ENCODE assay signal across 8 cellular contexts in genomic region chr5:160105686-160106085, GRCh38. TPM values are rescaled to one million over a fixed set of nuclear protein-coding genes. Genes with fewer than 3 reads are reported as not detected.
DNase-seq lines count a peak whose midpoint lies in the region; ATAC-seq, FAIRE-seq and TF ChIP-seq lines count a peak whose summit lies in the region.

No MANE protein-coding gene starts in this region.

- H3K4me1 ChIP-seq in CD4-positive, CD25-positive, alpha-beta regulatory T cell (ENCODE audit: control insufficient read depth, insufficient read depth, low read length, poor library complexity, severe bottlenecking), result no peaks in the 10 kb centered on the region
- peaks cover 17% of the 10 kb centered on the region for H3K4me1 ChIP-seq in GM12878 (ENCODE audit: control insufficient read depth, insufficient read depth, low read length)

- H3K27me3 Mint-ChIP-seq in CD4-positive, CD25-positive, alpha-beta regulatory T cell, result no peaks in the 10 kb centered on the region

- H3K27me3 ChIP-seq in CD4-positive, CD25-positive, alpha-beta regulatory T cell (ENCODE audit: control insufficient read depth, insufficient read depth, low read length), result no peaks in the 10 kb centered on the region
- H3K27me3 ChIP-seq in GM12878 (replicated peaks in 1 of 2; ENCODE audit: control insufficient read depth in 2 of 2, insufficient read depth in 2 of 2, low read length in 1 of 2), result no peaks in the 10 kb centered on the region

- H3K79me2 ChIP-seq in GM12878 (ENCODE audit: control insufficient read depth, insufficient read depth, low read length), result peaks cover 11% of the 10 kb centered on the region

- intact Hi-C loops in GM12878 (cut with micrococcal nuclease; ENCODE audit: unreplicated experiment), result no loop called here

- H3K9me3 ChIP-seq in CD4-positive, CD25-positive, alpha-beta regulatory T cell (ENCODE audit: control insufficient read depth in 2 of 2, low read length in 2 of 2), result no peaks in the 10 kb centered on the region
- H3K9me3 ChIP-seq in GM12878 (replicated peaks; ENCODE audit: control insufficient read depth, insufficient read depth, low read length), result no peaks in the 10 kb centered on the region

- POLR2A ChIA-PET in GM12878 (lab: Charles Lee), result interaction anchor here (0.5 to 0.8 kb wide), 4 partner anchors 8 to 1732 kb away, joined by 5 to 6 read pairs (median 6); no protein-coding TSS in a partner anchor

- H3K4me1 Mint-ChIP-seq in CD4-positive, CD25-positive, alpha-beta regulatory T cell, result peaks cover 21 to 47% (median 31%) of the 10 kb centered on the region in 4 donors

- no peak overlapping the region for H3K9ac ChIP-seq in GM12878 (ENCODE audit: control insufficient read depth, insufficient read depth, low read length)

- no peaks in the 10 kb centered on the region for H4K20me1 ChIP-seq in GM12878 (ENCODE audit: control insufficient read depth, insufficient read depth)

- no peaks in the 10 kb centered on the region for H3K9me3 Mint-ChIP-seq in CD4-positive, CD25-positive, alpha-beta regulatory T cell

- WGBS in GM12878 (ENCODE audit: insufficient coverage, insufficient replicate concordance, low lambda C conversion rate, missing lambda C conversion rate), result 50% methylated on average over 2 of the region's 2 CpGs

- no peak overlapping the region for H3K4me3 Mint-ChIP-seq in CD4-positive, CD25-positive, alpha-beta regulatory T cell

- no peak for TF ChIP-seq RAD21 in GM12878 (IDR thresholded peaks at IDR 0.05; ENCODE audit: insufficient read depth, low read depth, low read length)

- RAD21 ChIA-PET in GM12878 (lab: Charles Lee; ENCODE audit: unreplicated experiment), result interaction anchor here (0.9 to 2.0 kb wide), 3 partner anchors 12 to 80 kb away, joined by 3 to 7 read pairs (median 7); partner anchors contain the start of gene PWWP2A

- TF ChIP-seq POLR2A in GM12878 (IDR thresholded peaks at IDR 0.05; ENCODE audit: low read depth, low read length), result no peak

- peak overlapping the region in 2 of 3 donors; percentile 37 to 71 for H3K27ac Mint-ChIP-seq in CD4-positive, CD25-positive, alpha-beta regulatory T cell

- no TSS peak for BruUV-seq in GM12878 (replicated peaks; lab: Mats Ljungman, UMichigan)

- no peak for ATAC-seq in CD4-positive, CD25-positive, alpha-beta regulatory T cell (ENCODE audit: low read depth in 2 of 2)
- ATAC-seq in GM19397 (IDR thresholded peaks at IDR 0.05; ENCODE audit: unreplicated experiment) (peak; percentile 71), HG03175 (IDR thresholded peaks at IDR 0.05; ENCODE audit: unreplicated experiment) (peak; percentile 88), GM12878 (peak; percentile 89), GM19328 (IDR thresholded peaks at IDR 0.05; ENCODE audit: unreplicated experiment) (no peak)

- H3K36me3 ChIP-seq in CD4-positive, CD25-positive, alpha-beta regulatory T cell (ENCODE audit: control insufficient read depth, insufficient read depth, low read length), result peaks cover 17% of the 10 kb centered on the region
- peaks cover 0 to 23% of the 10 kb centered on the region in 2 experiments; a peak in 1 of 4 replicates for H3K36me3 ChIP-seq in GM12878 (ENCODE audit: control insufficient read depth in 2 of 2, insufficient read depth in 2 of 2, low read length in 1 of 2)

- in situ Hi-C loops in GM12878 (cut with MboI), result no loop called here

- CTCF ChIA-PET in GM12878 (lab: Yijun Ruan, JAX), result interaction anchor here (0.6 to 3.4 kb wide), 5 partner anchors 8 to 523 kb away, joined by 3 to 19 read pairs (median 4); no protein-coding TSS in a partner anchor

- peak overlapping the region; percentile 64 for H3K4me2 ChIP-seq in GM12878 (ENCODE audit: control insufficient read depth, insufficient read depth)

- FAIRE-seq in GM12878 (lab: Jason Lieb, UNC), result peak; percentile 89

- SMC1A ChIA-PET in GM12878 (lab: Charles Lee; ENCODE audit: uncharacterized antibody, unreplicated experiment), result interaction anchor here (1.8 to 5.2 kb wide), 3 partner anchors 10 to 83 kb away, joined by 3 to 24 read pairs (median 22); no protein-coding TSS in a partner anchor

- H3K36me3 Mint-ChIP-seq in CD4-positive, CD25-positive, alpha-beta regulatory T cell, result peaks cover 21% of the 10 kb centered on the region

- no peak overlapping the region for H3K27ac ChIP-seq in CD4-positive, CD25-positive, alpha-beta regulatory T cell (ENCODE audit: insufficient read depth, low read length, poor library complexity, severe bottlenecking)
- peak overlapping the region; percentile 56 for H3K27ac ChIP-seq in GM12878 (ENCODE audit: control insufficient read depth, insufficient read depth)

- no peak for TF ChIP-seq EP300 in GM12878 (IDR thresholded peaks at IDR 0.05; ENCODE audit: borderline replicate concordance in 1 of 2, control insufficient read depth in 1 of 2, low read depth in 2 of 2, low read length in 2 of 2)

- TF ChIP-seq CTCF in GM12878 (IDR thresholded peaks at IDR 0.05 in 2 of 3, conservative IDR thresholded peaks at IDR 0.05 in 1 of 3; ENCODE audit: control insufficient read depth in 2 of 3, extremely low read depth in 1 of 3, insufficient read depth in 1 of 3, low read depth in 3 of 3, low read length in 3 of 3), result no peak

- no peak overlapping the region for H3K4me3 ChIP-seq in CD4-positive, CD25-positive, alpha-beta regulatory T cell (ENCODE audit: low read depth, low read length)
- no peak overlapping the region for H3K4me3 ChIP-seq in GM12878

- no peak overlapping the region for H2AFZ ChIP-seq in GM12878 (ENCODE audit: control insufficient read depth, low read depth, low read length)

- peak in 1 of 3 donors; percentile 7 for DNase-seq in CD4-positive, CD25-positive, alpha-beta regulatory T cell
- DNase-seq in GM12878 (ENCODE audit: low read depth, low spot score), result peak; percentile 61
- no peak for DNase-seq in retina
- DNase-seq in activated CD8-positive, alpha-beta memory T cell treated with anti-CD3 and anti-CD28 coated beads, Interleukin-2, amount 50 U/mL, for 48 hours, result no peak
- no peak for DNase-seq in NCI-H1105 treated with DMSO at 0.1 percent for 48 hours (lab: John Stamatoyannopoulos, UW)

TF ChIP-seq in GM12878, 131 proteins besides CTCF, POLR2A, EP300 and RAD21 (continues in another document):
- TF ChIP-seq HDAC2 (IDR thresholded peaks at IDR 0.05), result no peak
- no peak for TF ChIP-seq EZH2 (IDR thresholded peaks at IDR 0.05; ENCODE audit: borderline replicate concordance, control insufficient read depth, low read depth, low read length)
- TF ChIP-seq, protein P1, sequence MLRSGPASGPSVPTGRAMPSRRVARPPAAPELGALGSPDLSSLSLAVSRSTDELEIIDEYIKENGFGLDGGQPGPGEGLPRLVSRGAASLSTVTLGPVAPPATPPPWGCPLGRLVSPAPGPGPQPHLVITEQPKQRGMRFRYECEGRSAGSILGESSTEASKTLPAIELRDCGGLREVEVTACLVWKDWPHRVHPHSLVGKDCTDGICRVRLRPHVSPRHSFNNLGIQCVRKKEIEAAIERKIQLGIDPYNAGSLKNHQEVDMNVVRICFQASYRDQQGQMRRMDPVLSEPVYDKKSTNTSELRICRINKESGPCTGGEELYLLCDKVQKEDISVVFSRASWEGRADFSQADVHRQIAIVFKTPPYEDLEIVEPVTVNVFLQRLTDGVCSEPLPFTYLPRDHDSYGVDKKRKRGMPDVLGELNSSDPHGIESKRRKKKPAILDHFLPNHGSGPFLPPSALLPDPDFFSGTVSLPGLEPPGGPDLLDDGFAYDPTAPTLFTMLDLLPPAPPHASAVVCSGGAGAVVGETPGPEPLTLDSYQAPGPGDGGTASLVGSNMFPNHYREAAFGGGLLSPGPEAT (IDR thresholded peaks at IDR 0.05; ENCODE audit: low read depth), result peak; percentile 74; the same call in 1 of the 2 replicates
- peak; percentile 27 for TF ChIP-seq MEF2B (IDR thresholded peaks at IDR 0.05; ENCODE audit: partially characterized antibody, poor library complexity, severe bottlenecking)
- TF ChIP-seq KAT2A (conservative IDR thresholded peaks at IDR 0.05; ENCODE audit: control insufficient read depth, low read depth, low read length), result no peak
- TF ChIP-seq CREM (IDR thresholded peaks at IDR 0.05; ENCODE audit: low read depth), result no peak
- TF ChIP-seq, protein P2, sequence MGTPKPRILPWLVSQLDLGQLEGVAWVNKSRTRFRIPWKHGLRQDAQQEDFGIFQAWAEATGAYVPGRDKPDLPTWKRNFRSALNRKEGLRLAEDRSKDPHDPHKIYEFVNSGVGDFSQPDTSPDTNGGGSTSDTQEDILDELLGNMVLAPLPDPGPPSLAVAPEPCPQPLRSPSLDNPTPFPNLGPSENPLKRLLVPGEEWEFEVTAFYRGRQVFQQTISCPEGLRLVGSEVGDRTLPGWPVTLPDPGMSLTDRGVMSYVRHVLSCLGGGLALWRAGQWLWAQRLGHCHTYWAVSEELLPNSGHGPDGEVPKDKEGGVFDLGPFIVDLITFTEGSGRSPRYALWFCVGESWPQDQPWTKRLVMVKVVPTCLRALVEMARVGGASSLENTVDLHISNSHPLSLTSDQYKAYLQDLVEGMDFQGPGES (IDR thresholded peaks at IDR 0.05), result no peak

RNA-seq across cellular contexts. Expression of gene PWWP2A, which starts 13.6 kb away (rescaled TPM):
- 28.2 TPM for total RNA-seq in CD4-positive, CD25-positive, alpha-beta regulatory T cell
- polyA plus RNA-seq in CD4-positive, CD25-positive, alpha-beta regulatory T cell, result 10 to 100 TPM; 22.9 to 35.0 (median 24.0) TPM
- 57.4 and 61.1 TPM in 2 replicates for total RNA-seq in GM12878 (2013; cell fraction: nucleolus; rRNA removed)
- total RNA-seq in GM12878 (2014; rRNA removed) (19.5 and 21.0 TPM in 2 replicates), GM12878 (2014; rRNA removed; fragmentation: Illumina TruSeq; extraction: Trizol) (20.2 and 20.7 TPM in 2 replicates), GM12878 (2021) (23.9 and 26.1 TPM in 2 replicates)
- 5.5 TPM for polyA plus RNA-seq in GM12878 (2011; ENCODE audit: low read depth)
- polyA plus RNA-seq in GM12878 (2011; rRNA removed) (18.3 and 18.4 TPM in 2 replicates), GM12878 (2014; fragmentation: Illumina TruSeq; extraction: Trizol) (24.9 and 31.3 TPM in 2 replicates), GM12878 (2014; fragmentation: Nextera tagmentation; extraction: Ambion mirVana) (1 to 10 TPM; 5.7 to 6.9 TPM), GM12878 (2014; rRNA removed) (15.6 and 16.8 TPM in 2 replicates), GM12878 (2016; fragmentation: Nextera tagmentation; extraction: Ambion mirVana) (10 to 100 TPM; 16.0 to 17.1 TPM)
- polyA plus RNA-seq in GM12878 (2011; cell fraction: cytosol; rRNA removed), result 12.8 and 13.5 TPM in 2 replicates
- polyA plus RNA-seq in GM12878 (2011; cell fraction: nucleus; rRNA removed), result 10.8 and 10.9 TPM in 2 replicates
- 8.4 and 10.4 TPM in 2 replicates for polyA plus RNA-seq in GM12878 (2012)
- polyA minus RNA-seq in GM12878 (2011; rRNA and poly(A)+ RNA removed), result 10.8 and 13.4 TPM in 2 replicates
- 5.1 and 7.2 TPM in 2 replicates for polyA minus RNA-seq in GM12878 (2011; cell fraction: cytosol; rRNA and poly(A)+ RNA removed)
- polyA minus RNA-seq in GM12878 (2011; cell fraction: nucleus; rRNA and poly(A)+ RNA removed), result 5.1 and 7.7 TPM in 2 replicates

Comparison
In these comparisons a context has a peak if more than half of its experiments do, and no peak if none do; other contexts are left out.
1. ATAC-seq: peak in GM19397 (single experiment), HG03175 (single experiment) and GM12878 (single experiment); none in CD4-positive, CD25-positive, alpha-beta regulatory T cell (0 of 2) and GM19328 (single experiment).